Comparison of ENCODE assay signal across 24 cellular contexts in the genomic region with DNA sequence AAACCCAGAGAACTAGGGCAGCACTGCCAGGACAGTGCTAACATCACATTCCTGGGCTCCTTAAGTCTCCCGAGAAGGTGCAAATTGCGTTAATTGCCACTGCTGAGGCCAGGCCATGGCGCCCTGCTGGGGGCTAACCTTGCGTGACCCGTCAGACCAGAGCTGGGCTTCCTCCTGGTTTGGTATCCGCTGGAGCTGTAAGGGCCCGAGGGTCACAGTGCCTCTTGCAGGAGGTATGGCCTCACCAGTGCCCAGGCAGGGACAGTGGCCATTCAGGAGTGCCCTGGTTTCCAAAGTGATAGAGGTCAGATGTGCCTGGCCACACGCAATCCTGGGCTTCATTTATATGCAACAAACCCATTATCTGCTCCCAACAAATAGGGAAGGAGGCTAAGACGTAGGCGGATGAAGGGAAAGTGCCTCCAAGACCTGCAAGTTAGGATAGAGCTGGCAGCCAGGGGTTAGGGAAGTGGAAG.
"Had no signal": no experiment of that assay in that cellular context is flagged by ENCODE, and none has a peak within 500 bp of the region (broad histone marks: within the 10 kb centered on the region; RNA-seq: fewer than 3 reads in every experiment).

No MANE protein-coding gene starts in this region.

- H3K4me2 ChIP-seq: hepatocyte had no signal

- H3K4me3 Mint-ChIP-seq: memory B cell; natural killer cell treated with Interleukin-12 subunit alpha and Interleukin-12 subunit beta and Interleukin-15 and Interleukin-18, amount 100 ng/mL, for 72 hours; stimulated activated effector memory CD8-positive, alpha-beta T cell treated with anti-CD3 and anti-CD28 coated beads, Interleukin-12 subunit alpha, Interleukin-12 subunit beta, amount 100 ng/mL, for 72 hours had no signal

- H3K79me2 ChIP-seq: hepatocyte, parathyroid adenoma had no signal

- H3K4me1 Mint-ChIP-seq: memory B cell had no signal

- ATAC-seq: left cardiac atrium; natural killer cell treated with Interleukin-12 subunit alpha and Interleukin-12 subunit beta and Interleukin-15 and Interleukin-18, amount 100 ng/mL, for 72 hours; right lobe of liver; stimulated activated effector memory CD8-positive, alpha-beta T cell treated with anti-CD3 and anti-CD28 coated beads, Interleukin-12 subunit alpha, Interleukin-12 subunit beta, amount 100 ng/mL, for 72 hours; stimulated activated naive CD8-positive, alpha-beta T cell treated with anti-CD3 and anti-CD28 coated beads, Interleukin-15, Interleukin-2, amounts not matched to agents 100 U/mL and 50 U/mL, for 24 hours had no signal

- H3K36me3 ChIP-seq: colonic mucosa, left ventricle myocardium inferior, lower lobe of right lung, prostate gland, right lobe of liver, suprapubic skin, thyroid gland, upper lobe of left lung, uterus had no signal

- H3K4me3 ChIP-seq: colonic mucosa, hepatocyte, left ventricle myocardium inferior, lower lobe of right lung, prostate gland, right lobe of liver, suprapubic skin, thyroid gland, upper lobe of left lung, uterus had no signal

- H3K9me3 ChIP-seq: colonic mucosa, left ventricle myocardium inferior, lower lobe of right lung, prostate gland, right lobe of liver, suprapubic skin, thyroid gland, upper lobe of left lung, uterus had no signal

- H3K9me3 Mint-ChIP-seq: natural killer cell treated with Interleukin-12 subunit alpha and Interleukin-12 subunit beta and Interleukin-15 and Interleukin-18, amount 100 ng/mL, for 72 hours; stimulated activated effector memory CD8-positive, alpha-beta T cell treated with anti-CD3 and anti-CD28 coated beads, Interleukin-12 subunit alpha, Interleukin-12 subunit beta, amount 100 ng/mL, for 72 hours had no signal

- H3K9ac ChIP-seq: parathyroid adenoma had no signal

- H2AFZ ChIP-seq: hepatocyte, parathyroid adenoma had no signal

- DNase-seq: colonic mucosa; dermis blood vessel endothelial cell; foreskin melanocyte; head of caudate nucleus; left cardiac atrium; left ventricle myocardium inferior; lower lobe of right lung; midbrain; retina; right lobe of liver; stimulated activated CD4-positive, alpha-beta T cell treated with anti-CD3 and anti-CD28 coated beads, Interleukin-4, amount 100 ng/mL, for 1 hour; stimulated activated CD8-positive, alpha-beta memory T cell treated with anti-CD3 and anti-CD28 coated beads, Interleukin-4, amount 100 ng/mL, for 48 hours; stimulated activated naive CD8-positive, alpha-beta T cell treated with anti-CD3 and anti-CD28 coated beads, Interleukin-15, Interleukin-2, amounts not matched to agents 100 U/mL and 50 U/mL, for 24 hours; thyroid gland; uterus had no signal

- H3K27ac Mint-ChIP-seq: memory B cell; natural killer cell treated with Interleukin-12 subunit alpha and Interleukin-12 subunit beta and Interleukin-15 and Interleukin-18, amount 100 ng/mL, for 72 hours; stimulated activated effector memory CD8-positive, alpha-beta T cell treated with anti-CD3 and anti-CD28 coated beads, Interleukin-12 subunit alpha, Interleukin-12 subunit beta, amount 100 ng/mL, for 72 hours had no signal

- H3K4me1 ChIP-seq: colonic mucosa, left ventricle myocardium inferior, lower lobe of right lung, prostate gland, right lobe of liver, suprapubic skin, uterus had no signal

- H3K36me3 Mint-ChIP-seq: memory B cell; natural killer cell treated with Interleukin-12 subunit alpha and Interleukin-12 subunit beta and Interleukin-15 and Interleukin-18, amount 100 ng/mL, for 72 hours; stimulated activated effector memory CD8-positive, alpha-beta T cell treated with anti-CD3 and anti-CD28 coated beads, Interleukin-12 subunit alpha, Interleukin-12 subunit beta, amount 100 ng/mL, for 72 hours had no signal

- H3K27me3 ChIP-seq: colonic mucosa, hepatocyte, right lobe of liver, suprapubic skin, thyroid gland, upper lobe of left lung, uterus had no signal

- FAIRE-seq: keratinocyte had no signal

- H3K27ac ChIP-seq: colonic mucosa, hepatocyte, left ventricle myocardium inferior, lower lobe of right lung, parathyroid adenoma, prostate gland, right lobe of liver, suprapubic skin, thyroid gland, uterus had no signal
